23 cellular contexts compared by ENCODE assay signal in the genomic region with DNA sequence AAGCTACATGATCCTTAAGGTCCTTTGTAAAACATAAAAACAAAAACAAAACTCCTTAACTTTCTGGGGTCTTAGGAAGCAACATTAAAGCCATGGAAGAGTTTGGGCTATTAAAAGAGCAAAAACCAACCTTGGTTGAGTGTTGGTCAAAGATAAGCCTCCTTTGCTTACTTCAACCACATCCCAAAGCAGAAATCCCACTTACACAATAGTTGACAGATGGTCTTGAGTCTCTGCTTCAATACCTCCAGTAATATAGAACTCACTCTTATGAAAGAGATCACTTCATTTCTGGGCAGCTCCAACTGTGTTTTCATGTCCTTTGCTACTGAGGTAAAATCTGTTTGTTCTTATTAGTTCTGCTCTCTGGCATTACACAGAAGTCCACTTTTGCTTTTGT.
"Had no signal": no experiment of that assay in that cellular context is flagged by ENCODE, and none has a peak within 500 bp of the region (broad histone marks: within the 10 kb centered on the region; RNA-seq: fewer than 3 reads in every experiment).

No MANE protein-coding gene starts in this region.

- H3K27me3 ChIP-seq: adrenal gland had no signal

- H3K4me3 ChIP-seq: adrenal gland, PC-9 had no signal

- DNase-seq: activated CD4-positive, CD25-positive, alpha-beta regulatory T cell; activated CD8-positive, alpha-beta memory T cell treated with anti-CD3 and anti-CD28 coated beads, Interleukin-2, amount 50 U/mL, for 4 hours; activated CD8-positive, alpha-beta T cell treated with anti-CD3 and anti-CD28 coated beads for 36 hours; activated gamma-delta T cell treated with Interleukin-2 at 50 U/mL for 16 hours; activated naive CD4-positive, alpha-beta T cell treated with anti-CD3 and anti-CD28 coated beads, Interleukin-2, amount 10 ng/mL, durations not matched to agents 7 days and 5 days; activated naive CD8-positive, alpha-beta T cell treated with anti-CD3 and anti-CD28 coated beads for 36 hours; activated T-cell treated with anti-CD3 and anti-CD28 coated beads, Interleukin-2, amount 50 U/mL, for 72 hours; adrenal gland; aorta; central memory CD4-positive, alpha-beta T cell; MM.1S; NCI-H1092; NCI-H1417; NCI-H1930; NCI-H2107; NCI-H2171 treated with DMSO at 0.1 percent for 48 hours; NCI-H226; NCI-H526 treated with DMSO at 0.1 percent for 48 hours; PC-9; SHP77 treated with DMSO at 0.1 percent for 48 hours; T-helper 17 cell; T-helper 9 cell had no signal

- H3K27ac ChIP-seq: adrenal gland, PC-9, VCaP had no signal

- H3K36me3 ChIP-seq: adrenal gland had no signal

- ATAC-seq: activated CD8-positive, alpha-beta T cell treated with anti-CD3 and anti-CD28 coated beads for 36 hours; activated T-cell treated with anti-CD3 and anti-CD28 coated beads, Interleukin-2, amount 50 U/mL, for 72 hours; T-helper 17 cell had no signal
